ENCODE assay signal across 1 cellular context in genomic region chr14:38211258-38211735, GRCh38.
TF ChIP-seq lines count a peak whose summit lies in the region.

No MANE protein-coding gene starts in this region.

TF ChIP-seq in IMR-90, 13 proteins besides CTCF, POLR2A, EP300 and RAD21 (continued from another document):
- no peak for TF ChIP-seq ELK1 (IDR thresholded peaks at IDR 0.05; ENCODE audit: borderline replicate concordance, low read depth, low read length)
- no peak for TF ChIP-seq USF2 (IDR thresholded peaks at IDR 0.05; ENCODE audit: low read depth, low read length)
- no peak for TF ChIP-seq MAFK (IDR thresholded peaks at IDR 0.05; ENCODE audit: low read depth, low read length)
- no peak for TF ChIP-seq BHLHE40 (IDR thresholded peaks at IDR 0.05; ENCODE audit: low read depth, low read length)
- TF ChIP-seq MXI1 (IDR thresholded peaks at IDR 0.05; ENCODE audit: borderline replicate concordance, low read depth, low read length) = no peak
- no peak for TF ChIP-seq CHD1 (IDR thresholded peaks at IDR 0.05; ENCODE audit: low read depth, low read length)
- no peak for TF ChIP-seq NFE2L2 (IDR thresholded peaks at IDR 0.05; ENCODE audit: low read depth, low read length)
- TF ChIP-seq MAZ (IDR thresholded peaks at IDR 0.05; ENCODE audit: borderline replicate concordance, low read depth, low read length) = no peak
- TF ChIP-seq SMC3 (IDR thresholded peaks at IDR 0.05; ENCODE audit: low read depth, low read length) = no peak
- TF ChIP-seq RCOR1 (IDR thresholded peaks at IDR 0.05; ENCODE audit: insufficient replicate concordance, low read length) = no peak
- TF ChIP-seq CEBPB (IDR thresholded peaks at IDR 0.05; ENCODE audit: low read depth, low read length) = no peak
